20 cellular contexts compared by ENCODE assay signal in genomic region chrX:105696870-105697269, GRCh38.
A peak's percentile ranks its signal among the peaks of the same experiment; 100 is the strongest.
DNase-seq lines count a peak whose midpoint lies in the region; ATAC-seq lines count a peak whose summit lies in the region.
"Had no signal": no experiment of that assay in that cellular context is flagged by ENCODE, and none has a peak within 500 bp of the region (broad histone marks: within the 10 kb centered on the region; RNA-seq: fewer than 3 reads in every experiment).

No MANE protein-coding gene starts in this region.

- DNase-seq in CD1c-positive myeloid dendritic cell (ENCODE audit: extremely low spot score) (peak; percentile 1), NOMO-1 (lab: John Stamatoyannopoulos, UW; ENCODE audit: unreplicated experiment in 2 of 2) (peak; percentile 1 to 7), NCI-H2081 treated with DMSO at 0.1 percent for 48 hours (lab: John Stamatoyannopoulos, UW) (no peak), hypothalamus (lab: John Stamatoyannopoulos, UW) (no peak), T1000 (lab: John Stamatoyannopoulos, UW) (no peak)
- no peak for DNase-seq in activated naive CD4-positive, alpha-beta T cell (lab: John Stamatoyannopoulos, UW)
- DNase-seq: activated B cell treated with CpG ODN at 0.5 μM for 24 hours; activated CD8-positive, alpha-beta T cell treated with anti-CD3 and anti-CD28 coated beads for 36 hours; activated naive CD4-positive, alpha-beta T cell treated with Interleukin-2 at 50 U/mL for 16 hours; activated T-cell treated with anti-CD3 and anti-CD28 coated beads, Interleukin-2, amount 50 U/mL, for 24 hours; amniotic stem cell; hippocampal formation; NCI-H1694 treated with DMSO at 0.1 percent for 48 hours; NCI-H774; stimulated activated CD4-positive, alpha-beta T cell treated with anti-CD3 and anti-CD28 coated beads, Interleukin-2, amount 100 ng/mL, for 24 hours; stimulated activated naive CD4-positive, alpha-beta T cell treated with Interleukin-2 at 50 U/mL for 16 hours; tibial artery had no signal

- ATAC-seq in GM19397 (IDR thresholded peaks at IDR 0.05; ENCODE audit: unreplicated experiment) (peak; percentile 67), HG02885 (IDR thresholded peaks at IDR 0.05; ENCODE audit: poor library complexity, unreplicated experiment) (peak; percentile 39)
- ATAC-seq: activated CD8-positive, alpha-beta T cell treated with anti-CD3 and anti-CD28 coated beads for 36 hours; HepG2 had no signal

Comparison
In these comparisons a context has a peak if more than half of its experiments do, and no peak if none do; other contexts are left out.
1. DNase-seq: peak in CD1c-positive myeloid dendritic cell (single experiment) and NOMO-1 (2 of 2); none in activated naive CD4-positive, alpha-beta T cell (0 of 4), NCI-H2081 treated with DMSO at 0.1 percent for 48 hours (single experiment), hypothalamus (0 of 51) and T1000 (single experiment).